In the genomic region with DNA sequence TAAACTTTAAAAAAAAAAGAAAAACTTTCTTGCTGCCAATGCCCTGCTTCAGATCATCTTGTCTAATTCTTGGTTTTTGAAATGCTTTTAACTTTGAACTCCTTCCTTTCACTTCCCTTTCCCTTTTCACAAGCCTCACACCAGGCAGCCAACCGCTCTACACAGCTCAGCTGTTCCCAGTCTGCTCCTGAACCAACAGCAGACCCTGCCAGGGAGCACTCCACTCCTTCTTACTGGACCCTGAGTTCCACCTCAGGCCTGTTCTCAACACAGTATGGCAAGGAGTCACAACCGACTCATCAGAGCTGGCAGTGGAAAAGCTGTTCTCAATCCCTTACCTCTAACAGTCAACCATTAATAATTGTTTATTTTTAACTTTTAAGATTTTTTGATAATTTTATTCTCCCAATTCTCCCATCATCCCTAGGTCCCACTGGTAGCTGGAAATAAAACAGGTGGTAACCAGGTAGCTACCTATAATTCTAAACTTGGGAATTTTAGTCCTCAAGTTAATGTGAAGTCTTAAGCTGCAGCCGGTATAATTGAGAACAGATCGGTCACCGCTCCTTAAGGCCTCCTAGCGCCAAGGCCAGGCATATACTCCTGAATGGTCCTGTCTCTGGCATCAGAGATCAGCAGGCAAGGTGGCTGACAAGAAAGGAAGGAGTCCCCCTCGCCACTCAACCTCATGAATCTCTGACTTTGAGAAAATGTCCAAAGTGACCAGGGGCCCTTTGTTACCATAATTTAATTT, we compare ENCODE assay signal across 13 cellular contexts. TPM values are rescaled to one million over a fixed set of nuclear protein-coding genes. Genes with fewer than 3 reads are reported as not detected.
DNase-seq lines count a peak whose midpoint lies in the region; ATAC-seq and TF ChIP-seq lines count a peak whose summit lies in the region.
"Had no signal": no experiment of that assay in that cellular context is flagged by ENCODE, and none has a peak within 500 bp of the region (broad histone marks: within the 10 kb centered on the region; RNA-seq: fewer than 3 reads in every experiment).

No MANE protein-coding gene starts in this region.

- H3K27me3 Mint-ChIP-seq in endodermal cell (ENCODE audit: insufficient read depth) (peaks cover 12% of the 10 kb centered on the region), naive B cell (no peaks in the 10 kb centered on the region)
- H3K27me3 Mint-ChIP-seq in naive thymus-derived CD8-positive, alpha-beta T cell, result no peaks in the 10 kb centered on the region

- DNase-seq in NAMALWA (ENCODE audit: low spot score), result peak; percentile 2
- peak; percentile 72 for DNase-seq in endodermal cell
- DNase-seq in naive B cell, result no peak
- no peak for DNase-seq in RPMI8226
- no peak for DNase-seq in hepatic stellate cell (ENCODE audit: low spot score)
- DNase-seq in erythroblast (lab: John Stamatoyannopoulos, UW), result no peak
- DNase-seq in naive thymus-derived CD8-positive, alpha-beta T cell, result no peak
- DNase-seq: activated CD8-positive, alpha-beta memory T cell treated with anti-CD3 and anti-CD28 coated beads, Interleukin-2, amount 10 ng/mL, durations not matched to agents 7 days and 5 days; AML-193; effector memory CD8-positive, alpha-beta T cell; T-helper 17 cell had no signal

- H3K27ac Mint-ChIP-seq in endodermal cell (no peak overlapping the region), naive B cell (peak overlapping the region in 4 of 6 donors; percentile 10 to 89 (median 40))
- H3K27ac Mint-ChIP-seq in naive thymus-derived CD8-positive, alpha-beta T cell, result no peak overlapping the region
- H3K27ac Mint-ChIP-seq: activated CD8-positive, alpha-beta memory T cell treated with anti-CD3 and anti-CD28 coated beads, Interleukin-2, amount 10 ng/mL, durations not matched to agents 7 days and 5 days; effector memory CD8-positive, alpha-beta T cell; stimulated activated effector memory CD8-positive, alpha-beta T cell treated with anti-CD3 and anti-CD28 coated beads, Interleukin-12 subunit alpha, Interleukin-12 subunit beta, amount 100 ng/mL, for 72 hours; T-helper 17 cell had no signal

- 87 to 100% methylated on average over 2 to 7 of the region's 7 CpGs for WGBS in endodermal cell (ENCODE audit: insufficient coverage in 1 of 2, insufficient read length in 1 of 2), 2 experiments

- no peak overlapping the region for H3K4me3 ChIP-seq in BLaER1 treated with 17β-estradiol and CSF1 and Interleukin-3, amounts not matched to agents 10 nM and 100 nM
- H3K4me3 ChIP-seq in endodermal cell (ENCODE audit: low read length), result no peak overlapping the region

- H3K36me3 Mint-ChIP-seq in endodermal cell (ENCODE audit: low read depth), result peaks cover 8% of the 10 kb centered on the region
- no peaks in the 10 kb centered on the region for H3K36me3 Mint-ChIP-seq in naive B cell
- no peaks in the 10 kb centered on the region for H3K36me3 Mint-ChIP-seq in naive thymus-derived CD8-positive, alpha-beta T cell
- H3K36me3 Mint-ChIP-seq: activated CD8-positive, alpha-beta memory T cell treated with anti-CD3 and anti-CD28 coated beads, Interleukin-2, amount 10 ng/mL, durations not matched to agents 7 days and 5 days; stimulated activated effector memory CD8-positive, alpha-beta T cell treated with anti-CD3 and anti-CD28 coated beads, Interleukin-12 subunit alpha, Interleukin-12 subunit beta, amount 100 ng/mL, for 72 hours had no signal

- H3K36me3 ChIP-seq in BLaER1 treated with 17β-estradiol and CSF1 and Interleukin-3, amounts not matched to agents 10 nM and 100 nM, result no peaks in the 10 kb centered on the region
- H3K36me3 ChIP-seq in endodermal cell (ENCODE audit: control insufficient read depth, insufficient read depth, low read length), result no peaks in the 10 kb centered on the region

- H3K4me3 Mint-ChIP-seq in endodermal cell (no peak overlapping the region), naive B cell (no peak overlapping the region)
- no peak overlapping the region for H3K4me3 Mint-ChIP-seq in naive thymus-derived CD8-positive, alpha-beta T cell
- H3K4me3 Mint-ChIP-seq: activated CD8-positive, alpha-beta memory T cell treated with anti-CD3 and anti-CD28 coated beads, Interleukin-2, amount 10 ng/mL, durations not matched to agents 7 days and 5 days; effector memory CD8-positive, alpha-beta T cell; stimulated activated effector memory CD8-positive, alpha-beta T cell treated with anti-CD3 and anti-CD28 coated beads, Interleukin-12 subunit alpha, Interleukin-12 subunit beta, amount 100 ng/mL, for 72 hours; T-helper 17 cell had no signal

- H3K9ac ChIP-seq in BLaER1 treated with 17β-estradiol and CSF1 and Interleukin-3, amounts not matched to agents 10 nM and 100 nM, result no peak overlapping the region
- no peak overlapping the region for H3K9ac ChIP-seq in endodermal cell (ENCODE audit: extremely low read depth, low read length, poor library complexity, severe bottlenecking)

- H4K20me1 ChIP-seq in BLaER1 treated with 17β-estradiol and CSF1 and Interleukin-3, amounts not matched to agents 10 nM and 100 nM, result no peaks in the 10 kb centered on the region

- H3K27me3 ChIP-seq in BLaER1 treated with 17β-estradiol and CSF1 and Interleukin-3, amounts not matched to agents 10 nM and 100 nM, result no peaks in the 10 kb centered on the region
- peaks cover 16% of the 10 kb centered on the region for H3K27me3 ChIP-seq in endodermal cell (ENCODE audit: control insufficient read depth, insufficient read depth, low read length, poor library complexity, severe bottlenecking)

- H3K27ac ChIP-seq in BLaER1 treated with 17β-estradiol and CSF1 and Interleukin-3, amounts not matched to agents 10 nM and 100 nM, result peak overlapping the region in 3 of 11 experiments; percentile 8 to 27 (median 18); a peak in 2 of 22 replicates
- no peak overlapping the region for H3K27ac ChIP-seq in endodermal cell (ENCODE audit: low read depth, low read length)

- TF ChIP-seq POLR2A in erythroblast (IDR thresholded peaks at IDR 0.05; ENCODE audit: low read length), result no peak

- no peaks in the 10 kb centered on the region for H3K9me3 ChIP-seq in BLaER1 treated with 17β-estradiol and CSF1 and Interleukin-3, amounts not matched to agents 10 nM and 100 nM (replicated peaks in 1 of 11)
- H3K9me3 ChIP-seq in endodermal cell (ENCODE audit: control insufficient read depth, low read length), result no peaks in the 10 kb centered on the region

- peaks cover 18% of the 10 kb centered on the region for H3K4me1 Mint-ChIP-seq in endodermal cell
- H3K4me1 Mint-ChIP-seq in naive B cell, result peaks cover 13 to 18% (median 18%) of the 10 kb centered on the region in 3 donors
- H3K4me1 Mint-ChIP-seq in naive thymus-derived CD8-positive, alpha-beta T cell, result peaks cover 0 to 3% (median 0%) of the 10 kb centered on the region in 4 donors
- H3K4me1 Mint-ChIP-seq: activated CD8-positive, alpha-beta memory T cell treated with anti-CD3 and anti-CD28 coated beads, Interleukin-2, amount 10 ng/mL, durations not matched to agents 7 days and 5 days; stimulated activated effector memory CD8-positive, alpha-beta T cell treated with anti-CD3 and anti-CD28 coated beads, Interleukin-12 subunit alpha, Interleukin-12 subunit beta, amount 100 ng/mL, for 72 hours had no signal

- peak; percentile 73 for TF ChIP-seq CTCF in endodermal cell (conservative IDR thresholded peaks at IDR 0.05)

- peak overlapping the region; percentile 32 to 86 (median 71) for H3K4me2 ChIP-seq in BLaER1 treated with 17β-estradiol and CSF1 and Interleukin-3, amounts not matched to agents 10 nM and 100 nM

- peaks cover 17 to 30% (median 24%) of the 10 kb centered on the region in 10 experiments for H3K4me1 ChIP-seq in BLaER1 treated with 17β-estradiol and CSF1 and Interleukin-3, amounts not matched to agents 10 nM and 100 nM
- H3K4me1 ChIP-seq in endodermal cell (ENCODE audit: control insufficient read depth, insufficient read depth, low read length), result no peaks in the 10 kb centered on the region

- POLR2A ChIA-PET in naive thymus-derived CD8-positive, alpha-beta T cell (lab: Charles Lee), result no interaction called here

- peak; percentile 33 to 34 for ATAC-seq in naive B cell (ENCODE audit: low read depth in 2 of 2)
- ATAC-seq in naive thymus-derived CD8-positive, alpha-beta T cell, result no peak
- ATAC-seq: activated CD8-positive, alpha-beta memory T cell treated with anti-CD3 and anti-CD28 coated beads, Interleukin-2, amount 10 ng/mL, durations not matched to agents 7 days and 5 days; effector memory CD8-positive, alpha-beta T cell; T-helper 17 cell had no signal

- no peaks in the 10 kb centered on the region for H3K9me3 Mint-ChIP-seq in endodermal cell
- peaks cover 0 to 4% (median 0%) of the 10 kb centered on the region in 7 donors for H3K9me3 Mint-ChIP-seq in naive B cell
- no peaks in the 10 kb centered on the region for H3K9me3 Mint-ChIP-seq in naive thymus-derived CD8-positive, alpha-beta T cell
- H3K9me3 Mint-ChIP-seq: effector memory CD8-positive, alpha-beta T cell; stimulated activated effector memory CD8-positive, alpha-beta T cell treated with anti-CD3 and anti-CD28 coated beads, Interleukin-12 subunit alpha, Interleukin-12 subunit beta, amount 100 ng/mL, for 72 hours had no signal

RNA-seq across cellular contexts. Expression of a gene that starts 43.9 kb away (rescaled TPM):
- 10 to 100 TPM in 1 of 2 donors, 1 to 10 TPM in 1; 9.8 to 12.3 TPM for total RNA-seq in endodermal cell
- polyA plus RNA-seq in endodermal cell (2013, experiment 1 of 2), result 207 TPM
- 163 TPM for polyA plus RNA-seq in endodermal cell (2013, experiment 2 of 2)
- polyA plus RNA-seq in naive B cell (ENCODE audit: low read depth in 6 of 6), result not detected
- not detected for total RNA-seq in naive thymus-derived CD8-positive, alpha-beta T cell
- not detected for polyA plus RNA-seq in naive thymus-derived CD8-positive, alpha-beta T cell
- total RNA-seq: activated CD8-positive, alpha-beta memory T cell treated with anti-CD3 and anti-CD28 coated beads, Interleukin-2, amount 10 ng/mL, durations not matched to agents 7 days and 5 days; T-helper 17 cell had no signal

Comparison
In these comparisons a context has a peak if more than half of its experiments do, and no peak if none do; other contexts are left out.
1. DNase-seq: peak in NAMALWA (single experiment) and endodermal cell (single experiment); none in naive B cell (single experiment), RPMI8226 (single experiment), hepatic stellate cell (single experiment), erythroblast (0 of 2) and naive thymus-derived CD8-positive, alpha-beta T cell (0 of 10).
2. H3K27ac Mint-ChIP-seq: peak in naive B cell (4 of 6); none in endodermal cell (single experiment) and naive thymus-derived CD8-positive, alpha-beta T cell (0 of 10).
3. ATAC-seq: peak in naive B cell (2 of 2); none in naive thymus-derived CD8-positive, alpha-beta T cell (0 of 2).
4. RNA of a gene that starts 43.9 kb away (total RNA-seq): 9.8 to 12.3 TPM in endodermal cell; not detected in naive thymus-derived CD8-positive, alpha-beta T cell; every median in the first group is over 10 times any median in the second.